8 cellular contexts compared by ENCODE assay signal in genomic region chr4:112895785-112896184, GRCh38.
DNase-seq lines count a peak whose midpoint lies in the region; ATAC-seq and TF ChIP-seq lines count a peak whose summit lies in the region.

No MANE protein-coding gene starts in this region.

- H3K79me2 ChIP-seq in neural progenitor cell (ENCODE audit: low read depth) = peaks cover 49% of the 10 kb centered on the region
- no peaks in the 10 kb centered on the region for H3K79me2 ChIP-seq in OCI-LY7 (ENCODE audit: insufficient read depth, low read depth, low read length)

- CTCF ChIA-PET in OCI-LY7 (lab: Charles Lee; ENCODE audit: unreplicated experiment) = no interaction called here

- H3F3A ChIP-seq in neural progenitor cell (ENCODE audit: low read depth) = peaks cover 75% of the 10 kb centered on the region

- H3K4me3 ChIP-seq in ectodermal cell (ENCODE audit: insufficient read depth, low read depth, low read length) = no peak overlapping the region
- H3K4me3 ChIP-seq in neural progenitor cell = peak overlapping the region; percentile 0
- H3K4me3 ChIP-seq in OCI-LY7 (ENCODE audit: low read depth, low read length, poor library complexity, severe bottlenecking) = no peak overlapping the region
- H3K4me3 ChIP-seq in body of pancreas = no peak overlapping the region

- H3K27ac Mint-ChIP-seq in neural progenitor cell = peak overlapping the region; percentile 95

- H3K27me3 Mint-ChIP-seq in neural progenitor cell (ENCODE audit: insufficient read depth, low read depth) = peaks cover 4% of the 10 kb centered on the region

- H3K4me1 ChIP-seq in ectodermal cell (ENCODE audit: control insufficient read depth, insufficient read depth, low read length) = peaks cover 35% of the 10 kb centered on the region
- H3K4me1 ChIP-seq in neural progenitor cell = peaks cover 55% of the 10 kb centered on the region
- H3K4me1 ChIP-seq in OCI-LY7 (ENCODE audit: insufficient read depth, low read length, poor library complexity, severe bottlenecking) = no peaks in the 10 kb centered on the region
- no peaks in the 10 kb centered on the region for H3K4me1 ChIP-seq in body of pancreas

- no peak overlapping the region for H3K9ac ChIP-seq in neural progenitor cell

- intact Hi-C loops in OCI-LY7 (cut with micrococcal nuclease; ENCODE audit: unreplicated experiment) = no loop called here
- intact Hi-C loops in body of pancreas (cut with DNase I) = no loop called here

- peak overlapping the region; percentile 87 for H3K27ac ChIP-seq in ectodermal cell (ENCODE audit: insufficient read depth, low read depth, low read length, poor library complexity, severe bottlenecking)
- peak overlapping the region; percentile 93 for H3K27ac ChIP-seq in neural progenitor cell
- no peak overlapping the region for H3K27ac ChIP-seq in OCI-LY7 (ENCODE audit: low read depth, low read length, poor library complexity, severe bottlenecking)
- no peak overlapping the region for H3K27ac ChIP-seq in body of pancreas

- H2AFZ ChIP-seq in neural progenitor cell (replicated peaks) (no peak overlapping the region), OCI-LY7 (ENCODE audit: low read length) (no peak overlapping the region)

- peaks cover 36% of the 10 kb centered on the region for H3K4me1 Mint-ChIP-seq in neural progenitor cell

- peak overlapping the region; percentile 64 for H3K4me3 Mint-ChIP-seq in neural progenitor cell

- H3K9me2 ChIP-seq in OCI-LY7 (ENCODE audit: insufficient read depth, low read length) = no peaks in the 10 kb centered on the region

- no peaks in the 10 kb centered on the region for H3K36me3 ChIP-seq in ectodermal cell (ENCODE audit: control insufficient read depth, insufficient read depth, low read length)
- H3K36me3 ChIP-seq in neural progenitor cell = no peaks in the 10 kb centered on the region
- H3K36me3 ChIP-seq in OCI-LY7 (ENCODE audit: insufficient read depth, low read length) = no peaks in the 10 kb centered on the region
- no peaks in the 10 kb centered on the region for H3K36me3 ChIP-seq in body of pancreas (replicated peaks in 1 of 2; ENCODE audit: insufficient read depth in 1 of 2, low read depth in 2 of 2)

- H3K27me3 ChIP-seq in ectodermal cell (ENCODE audit: control insufficient read depth, insufficient read depth, low read length, poor library complexity, severe bottlenecking) (no peaks in the 10 kb centered on the region), neural progenitor cell (no peaks in the 10 kb centered on the region), body of pancreas (no peaks in the 10 kb centered on the region)

- DNase-seq in neural progenitor cell (ENCODE audit: low spot score) = peak; percentile 81
- DNase-seq in OCI-LY7 (ENCODE audit: low spot score) = no peak
- no peak for DNase-seq in SHP77 treated with DMSO at 0.1 percent for 48 hours (lab: John Stamatoyannopoulos, UW)
- DNase-seq in body of pancreas = no peak
- no peak for DNase-seq in NCI-H1092 treated with DMSO at 0.1 percent for 48 hours (lab: John Stamatoyannopoulos, UW)

- peaks cover 21% of the 10 kb centered on the region for H3K9me3 Mint-ChIP-seq in neural progenitor cell

- WGBS in ectodermal cell, 2 experiments = 10 to 13% methylated on average over 3 of the region's 3 CpGs
- WGBS in body of pancreas, 2 donors = 76 to 83% methylated on average over 3 of the region's 3 CpGs

- H3K4me2 ChIP-seq in neural progenitor cell (peak overlapping the region; percentile 62), OCI-LY7 (ENCODE audit: low read length) (no peak overlapping the region)

- peaks cover 6% of the 10 kb centered on the region for H3K36me3 Mint-ChIP-seq in neural progenitor cell

- H3K9me3 ChIP-seq in ectodermal cell (ENCODE audit: control insufficient read depth, low read length) = no peaks in the 10 kb centered on the region
- H3K9me3 ChIP-seq in neural progenitor cell (ENCODE audit: low read depth) = no peaks in the 10 kb centered on the region
- no peaks in the 10 kb centered on the region for H3K9me3 ChIP-seq in OCI-LY7 (ENCODE audit: low read length)
- no peaks in the 10 kb centered on the region for H3K9me3 ChIP-seq in body of pancreas

- no peaks in the 10 kb centered on the region for H4K20me1 ChIP-seq in neural progenitor cell (ENCODE audit: low read depth)
- no peaks in the 10 kb centered on the region for H4K20me1 ChIP-seq in OCI-LY7 (ENCODE audit: insufficient read depth, low read length)

- no TSS peak for BruUV-seq in OCI-LY7 (replicated peaks; lab: Mats Ljungman, UMichigan)

- ATAC-seq in GM18511 (IDR thresholded peaks at IDR 0.05; ENCODE audit: unreplicated experiment) = peak; percentile 71
- ATAC-seq in HG02885 (IDR thresholded peaks at IDR 0.05; ENCODE audit: poor library complexity, unreplicated experiment) = peak; percentile 74
- ATAC-seq in body of pancreas = no peak

- POLR2A ChIA-PET in OCI-LY7 (lab: Charles Lee) = interaction anchor here (0.5 to 1.0 kb wide), 2 partner anchors 52 to 176 kb away, joined by 3 to 4 read pairs; no protein-coding TSS in a partner anchor

- TF ChIP-seq POLR2A in body of pancreas (IDR thresholded peaks at IDR 0.05) = no peak

- TF ChIP-seq CTCF in neural progenitor cell (IDR thresholded peaks at IDR 0.05) (no peak), OCI-LY7 (conservative IDR thresholded peaks at IDR 0.05; ENCODE audit: low read length) (no peak), body of pancreas (IDR thresholded peaks at IDR 0.05) (no peak)

Comparison
In these comparisons a context has a peak if more than half of its experiments do, and no peak if none do; other contexts are left out.
1. H3K27ac ChIP-seq: peak in ectodermal cell (single experiment) and neural progenitor cell (single experiment); none in OCI-LY7 (single experiment) and body of pancreas (0 of 4).